9 cellular contexts compared by ENCODE assay signal in genomic region chr6:37050854-37051137, GRCh38. TPM values are rescaled to one million over a fixed set of nuclear protein-coding genes. Genes with fewer than 3 reads are reported as not detected.
DNase-seq lines count a peak whose midpoint lies in the region; ATAC-seq and TF ChIP-seq lines count a peak whose summit lies in the region.
"Had no signal": no experiment of that assay in that cellular context is flagged by ENCODE, and none has a peak within 500 bp of the region (broad histone marks: within the 10 kb centered on the region; RNA-seq: fewer than 3 reads in every experiment).

No MANE protein-coding gene starts in this region.

- ATAC-seq in activated B cell treated with CpG ODN at 0.5 μM for 24 hours (ENCODE audit: low read depth) (no peak), HG03045 (IDR thresholded peaks at IDR 0.05; ENCODE audit: unreplicated experiment) (no peak), HG03460 (IDR thresholded peaks at IDR 0.05; ENCODE audit: unreplicated experiment) (no peak)

- intact Hi-C loops in activated B cell treated with CpG ODN at 0.5 μM for 24 hours (cut with micrococcal nuclease) = loop anchor here (1.0 to 2.0 kb wide), 9 partner anchors 17 to 368 kb away; partner anchors contain the start of gene C6orf89
- intact Hi-C loops in esophagus squamous epithelium (cut with DNase I) = loop anchor here (10.0 kb wide), 1 partner anchor 154 kb away; no protein-coding TSS in a partner anchor
- intact Hi-C loops in stomach (cut with DNase I; ENCODE audit: low total_unique reads) = loop anchor here (2.0 kb wide), 1 partner anchor 122 kb away; no protein-coding TSS in a partner anchor

- H3K36me3 Mint-ChIP-seq in activated naive CD4-positive, alpha-beta T cell treated with anti-CD3 and anti-CD28 coated beads, Interleukin-2, amount 10 ng/mL, durations not matched to agents 7 days and 5 days = peaks cover 14% of the 10 kb centered on the region
- no peaks in the 10 kb centered on the region for H3K36me3 Mint-ChIP-seq in activated B cell treated with CpG ODN at 0.5 μM for 24 hours (ENCODE audit: low read depth)

- no peaks in the 10 kb centered on the region for H3K27me3 ChIP-seq in esophagus squamous epithelium
- H3K27me3 ChIP-seq in stomach = no peaks in the 10 kb centered on the region
- H3K27me3 ChIP-seq: body of pancreas had no signal

- no peaks in the 10 kb centered on the region for H3K9me3 ChIP-seq in esophagus squamous epithelium
- H3K9me3 ChIP-seq in stomach = no peaks in the 10 kb centered on the region
- H3K9me3 ChIP-seq: body of pancreas had no signal

- no peaks in the 10 kb centered on the region for H3K27me3 Mint-ChIP-seq in activated naive CD4-positive, alpha-beta T cell treated with anti-CD3 and anti-CD28 coated beads, Interleukin-2, amount 10 ng/mL, durations not matched to agents 7 days and 5 days
- H3K27me3 Mint-ChIP-seq in activated B cell treated with CpG ODN at 0.5 μM for 24 hours = peaks cover 1% of the 10 kb centered on the region

- H3K4me3 Mint-ChIP-seq in activated naive CD4-positive, alpha-beta T cell treated with anti-CD3 and anti-CD28 coated beads, Interleukin-2, amount 10 ng/mL, durations not matched to agents 7 days and 5 days = peak overlapping the region; percentile 89
- H3K4me3 Mint-ChIP-seq in activated B cell treated with CpG ODN at 0.5 μM for 24 hours = peak overlapping the region; percentile 85

- peaks cover 41 to 63% (median 41%) of the 10 kb centered on the region in 3 donors for H3K4me1 ChIP-seq in esophagus squamous epithelium
- peaks cover 10 to 37% (median 26%) of the 10 kb centered on the region in 4 donors for H3K4me1 ChIP-seq in stomach

- H3K27ac Mint-ChIP-seq in activated naive CD4-positive, alpha-beta T cell treated with anti-CD3 and anti-CD28 coated beads, Interleukin-2, amount 10 ng/mL, durations not matched to agents 7 days and 5 days = peak overlapping the region; percentile 98
- H3K27ac Mint-ChIP-seq in activated B cell treated with CpG ODN at 0.5 μM for 24 hours = peak overlapping the region; percentile 98

- no peak for DNase-seq in activated naive CD4-positive, alpha-beta T cell treated with anti-CD3 and anti-CD28 coated beads, Interleukin-2, amount 10 ng/mL, durations not matched to agents 7 days and 5 days
- no peak for DNase-seq in activated naive CD4-positive, alpha-beta T cell (lab: John Stamatoyannopoulos, UW)
- DNase-seq in activated B cell treated with CpG ODN at 0.5 μM for 24 hours = peak; percentile 31
- no peak for DNase-seq in esophagus squamous epithelium (lab: John Stamatoyannopoulos, UW)
- no peak for DNase-seq in stomach
- DNase-seq in D341Med (ENCODE audit: low spot score) = no peak

- no peaks in the 10 kb centered on the region for H3K9me3 Mint-ChIP-seq in activated naive CD4-positive, alpha-beta T cell treated with anti-CD3 and anti-CD28 coated beads, Interleukin-2, amount 10 ng/mL, durations not matched to agents 7 days and 5 days
- H3K9me3 Mint-ChIP-seq in activated B cell treated with CpG ODN at 0.5 μM for 24 hours = no peaks in the 10 kb centered on the region

- H3K36me3 ChIP-seq in esophagus squamous epithelium = no peaks in the 10 kb centered on the region
- no peaks in the 10 kb centered on the region for H3K36me3 ChIP-seq in stomach

- peaks cover 88% of the 10 kb centered on the region for H3K4me1 Mint-ChIP-seq in activated naive CD4-positive, alpha-beta T cell treated with anti-CD3 and anti-CD28 coated beads, Interleukin-2, amount 10 ng/mL, durations not matched to agents 7 days and 5 days
- H3K4me1 Mint-ChIP-seq in activated B cell treated with CpG ODN at 0.5 μM for 24 hours = peaks cover 64% of the 10 kb centered on the region

- H3K27ac ChIP-seq in esophagus squamous epithelium (peak overlapping the region in 3 of 4 donors; percentile 51 to 83 (median 71)), stomach (peak overlapping the region in 4 of 5 donors; percentile 35 to 86 (median 68))

- H3K4me3 ChIP-seq in esophagus squamous epithelium = no peak overlapping the region
- H3K4me3 ChIP-seq in stomach = no peak overlapping the region
- H3K4me3 ChIP-seq: body of pancreas had no signal

- TF ChIP-seq POLR2A in esophagus squamous epithelium (IDR thresholded peaks at IDR 0.05) (no peak), stomach (IDR thresholded peaks at IDR 0.05) (no peak)

- POLR2A ChIA-PET in activated B cell treated with CpG ODN at 0.5 μM for 24 hours (lab: Charles Lee) = interaction anchor here (0.8 to 11.8 kb wide), 23 partner anchors 9 to 295 kb away, joined by 3 to 956 read pairs (median 7); partner anchors contain the start of genes FGD2, MTCH1, PIM1 and PPIL1

- no peak for TF ChIP-seq EP300 in stomach (IDR thresholded peaks at IDR 0.05)

- WGBS in esophagus squamous epithelium, 2 donors = 50 to 64% methylated on average over 2 to 4 of the region's 4 CpGs
- WGBS in stomach, 5 donors = 60 to 68% (median 61%) methylated on average over 4 of the region's 4 CpGs

- TF ChIP-seq CTCF in activated B cell treated with CpG ODN at 0.5 μM for 24 hours (IDR thresholded peaks at IDR 0.05) = no peak
- TF ChIP-seq CTCF in esophagus squamous epithelium (IDR thresholded peaks at IDR 0.05) = no peak
- no peak for TF ChIP-seq CTCF in stomach (IDR thresholded peaks at IDR 0.05)

- CTCF ChIA-PET in activated naive CD4-positive, alpha-beta T cell treated with anti-CD3 and anti-CD28 coated beads, Interleukin-2, amount 10 ng/mL, durations not matched to agents 7 days and 5 days (lab: Charles Lee) = interaction anchor here (0.9 to 19.0 kb wide), 16 partner anchors 17 to 275 kb away, joined by 3 to 391 read pairs (median 8); partner anchors contain the start of gene PIM1
- CTCF ChIA-PET in activated B cell treated with CpG ODN at 0.5 μM for 24 hours (lab: Charles Lee) = interaction anchor here (0.6 to 11.4 kb wide), 22 partner anchors 8 to 165 kb away, joined by 3 to 289 read pairs (median 6); partner anchors contain the start of genes C6orf89 and PIM1

RNA-seq across cellular contexts. Expression of gene FGD2, which starts 45.3 kb away (rescaled TPM):
- total RNA-seq in activated B cell treated with CpG ODN at 0.5 μM for 24 hours (362 and 435 TPM in 2 replicates), esophagus squamous epithelium (10 to 100 TPM in 1 of 4 donors, 1 to 10 TPM in 3; 2.6 to 13.4 (median 5.3) TPM), stomach (10 to 100 TPM in 2 of 5 donors, 1 to 10 TPM in 3; 2.6 to 34.5 (median 7.3) TPM)
- polyA plus RNA-seq in stomach = 1 to 10 TPM; 2.7 to 3.5 (median 3.1) TPM

Comparison
In these comparisons a context has a peak if more than half of its experiments do, and no peak if none do; other contexts are left out.
1. RNA of gene FGD2, which starts 45.3 kb away (total RNA-seq): 362 to 435 TPM in activated B cell treated with CpG ODN at 0.5 μM for 24 hours; 2.6 to 34.5 TPM in stomach and 2.6 to 13.4 TPM in esophagus squamous epithelium; every median in the first group is over 10 times any median in the second.